3 cellular contexts compared by ENCODE assay signal in genomic region chr4:57437649-57438048, GRCh38.
TF ChIP-seq lines count a peak whose summit lies in the region.

No MANE protein-coding gene starts in this region.

TF ChIP-seq in SK-N-SH, 30 proteins besides CTCF, POLR2A, EP300 and RAD21 (continued from another document):
- TF ChIP-seq REST (IDR thresholded peaks at IDR 0.05; ENCODE audit: low read depth, low read length) (0 out of 2 replicates have a peak, but pooled peaks have one; percentile 49), EZH2phosphoT487 (IDR thresholded peaks at IDR 0.05; ENCODE audit: borderline replicate concordance, low read depth) (no peak), ZBTB33 (IDR thresholded peaks at IDR 0.05; ENCODE audit: borderline replicate concordance, low read depth) (no peak)

TF ChIP-seq in SK-N-SH treated with all-trans-retinoic acid at 6 μM for 48 hours, 23 proteins besides CTCF, POLR2A, EP300 and RAD21 (continued from another document):
- TF ChIP-seq TSHZ2 (CRISPR knock-in tag; IDR thresholded peaks at IDR 0.05): no peak
- no peak for TF ChIP-seq POU6F1 (CRISPR knock-in tag; IDR thresholded peaks at IDR 0.05; ENCODE audit: borderline replicate concordance, low read depth)
- TF ChIP-seq CSRNP3 (CRISPR knock-in tag; IDR thresholded peaks at IDR 0.05): no peak

TF ChIP-seq in Ishikawa, 13 proteins besides CTCF, POLR2A, EP300 and RAD21 (continued from another document):
- peak; percentile 62 for TF ChIP-seq REST (IDR thresholded peaks at IDR 0.05; ENCODE audit: low read depth)
